In the genomic region with DNA sequence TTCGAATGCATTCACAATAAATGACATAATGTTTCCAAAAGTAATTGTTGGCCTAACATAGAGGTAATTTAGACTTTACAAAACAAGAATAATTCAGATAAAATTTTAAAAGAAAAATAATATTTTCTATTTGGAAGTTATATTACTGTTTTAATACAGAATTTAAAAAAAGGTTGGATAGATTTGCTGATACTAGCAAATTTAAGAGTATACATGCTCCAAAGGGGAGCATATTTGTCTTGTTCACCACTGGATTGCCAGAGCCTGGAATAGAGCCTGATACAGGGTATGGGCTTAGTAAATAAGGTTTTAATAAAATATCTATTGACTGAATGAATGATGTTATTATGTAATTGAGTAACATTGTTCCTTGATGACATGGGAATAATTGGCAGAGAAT, we compare ENCODE assay signal across 19 cellular contexts.
DNase-seq lines count a peak whose midpoint lies in the region; ATAC-seq, FAIRE-seq and TF ChIP-seq lines count a peak whose summit lies in the region.
"Had no signal": no experiment of that assay in that cellular context is flagged by ENCODE, and none has a peak within 500 bp of the region (broad histone marks: within the 10 kb centered on the region; RNA-seq: fewer than 3 reads in every experiment).

No MANE protein-coding gene starts in this region.

- FAIRE-seq in A549 (lab: Jason Lieb, UNC) (no peak), kidney (lab: Jason Lieb, UNC) (peak; percentile 41)
- FAIRE-seq: A204.1, D721Med, GM12891, GM19239 had no signal

- POLR2A ChIA-PET in A549 (lab: Yijun Ruan, JAX), result no interaction called here
- POLR2A ChIA-PET in IMR-90 (lab: Charles Lee; ENCODE audit: unreplicated experiment), result no interaction called here

- no TSS peak for BruUV-seq in IMR-90 (replicated peaks; lab: Mats Ljungman, UMichigan)

- no peaks in the 10 kb centered on the region for H3K9me1 ChIP-seq in IMR-90 (ENCODE audit: insufficient read depth, low read length)

- H3K18ac ChIP-seq in IMR-90 (ENCODE audit: low read depth, low read length), result no peak overlapping the region

- H4K5ac ChIP-seq in IMR-90 (ENCODE audit: low read depth, low read length), result no peak overlapping the region

- H3K36me3 ChIP-seq in IMR-90 (ENCODE audit: control insufficient read depth, insufficient read depth, low read length) (no peaks in the 10 kb centered on the region), kidney (ENCODE audit: control insufficient read depth in 1 of 2, insufficient read depth in 2 of 2, low read length in 2 of 2) (no peaks in the 10 kb centered on the region), gastrocnemius medialis (no peaks in the 10 kb centered on the region)
- H3K36me3 ChIP-seq: BLaER1 treated with 17β-estradiol and CSF1 and Interleukin-3, amounts not matched to agents 10 nM and 100 nM had no signal

- no peak overlapping the region for H4K8ac ChIP-seq in IMR-90 (ENCODE audit: low read depth in 2 of 2, low read length in 2 of 2)

- no peak overlapping the region for H3K14ac ChIP-seq in IMR-90 (replicated peaks; ENCODE audit: low read depth, low read length)

- H2AFZ ChIP-seq in IMR-90 (replicated peaks; ENCODE audit: low read length, poor library complexity), result no peak overlapping the region

- WGBS in A549 (ENCODE audit: missing lambda C conversion rate), result 13% methylated on average over 1 of the region's 1 CpG
- no CpG with 5 or more reads among the region's 1 CpG for WGBS in IMR-90 (ENCODE audit: extremely low coverage in 2 of 2, insufficient read length in 1 of 2), 2 experiments

- intact Hi-C loops in IMR-90 (cut with micrococcal nuclease), result no loop called here
- intact Hi-C loops in kidney (cut with DNase I), result no loop called here
- intact Hi-C loops in gastrocnemius medialis (cut with DNase I; ENCODE audit: low total_unique reads), result no loop called here

- H3K9me3 ChIP-seq in A549 (no peaks in the 10 kb centered on the region), IMR-90 (ENCODE audit: control insufficient read depth, insufficient read depth, low read length) (no peaks in the 10 kb centered on the region), kidney (ENCODE audit: control insufficient read depth in 1 of 2, low read length in 2 of 2) (no peaks in the 10 kb centered on the region), gastrocnemius medialis (no peaks in the 10 kb centered on the region)
- H3K9me3 ChIP-seq: BLaER1 treated with 17β-estradiol and CSF1 and Interleukin-3, amounts not matched to agents 10 nM and 100 nM; Caco-2 had no signal

- H3K4me2 ChIP-seq in A549 (no peak overlapping the region), IMR-90 (ENCODE audit: low read depth, low read length) (no peak overlapping the region)
- H3K4me2 ChIP-seq: BLaER1 treated with 17β-estradiol and CSF1 and Interleukin-3, amounts not matched to agents 10 nM and 100 nM had no signal

- H3K27ac ChIP-seq in A549 (no peak overlapping the region), IMR-90 (ENCODE audit: insufficient read depth, low read length) (no peak overlapping the region), kidney (ENCODE audit: low read depth in 2 of 2, low read length in 2 of 2) (no peak overlapping the region), foreskin keratinocyte (no peak overlapping the region), gastrocnemius medialis (no peak overlapping the region)
- H3K27ac ChIP-seq: BLaER1 treated with 17β-estradiol and CSF1 and Interleukin-3, amounts not matched to agents 10 nM and 100 nM; C4-2B had no signal

- no peak overlapping the region for H2BK20ac ChIP-seq in IMR-90 (ENCODE audit: low read depth, low read length)

- no peak overlapping the region for H2BK15ac ChIP-seq in IMR-90 (ENCODE audit: low read depth, low read length)

- no peak overlapping the region for H3K23ac ChIP-seq in IMR-90 (ENCODE audit: low read depth, low read length)

- H3K56ac ChIP-seq in IMR-90 (ENCODE audit: extremely low read depth, insufficient read depth, low read length), result no peak overlapping the region

- no peaks in the 10 kb centered on the region for H4K20me1 ChIP-seq in IMR-90 (ENCODE audit: insufficient read depth, low read length)
- H4K20me1 ChIP-seq: BLaER1 treated with 17β-estradiol and CSF1 and Interleukin-3, amounts not matched to agents 10 nM and 100 nM had no signal

- no peak for TF ChIP-seq EP300 in A549 (IDR thresholded peaks at IDR 0.05)

- H3K4me1 ChIP-seq in A549 (no peaks in the 10 kb centered on the region), IMR-90 (ENCODE audit: control insufficient read depth, insufficient read depth, low read length) (no peaks in the 10 kb centered on the region), kidney (ENCODE audit: control insufficient read depth in 1 of 2, insufficient read depth in 1 of 2, low read depth in 1 of 2, low read length in 2 of 2) (no peaks in the 10 kb centered on the region), foreskin keratinocyte (no peaks in the 10 kb centered on the region), gastrocnemius medialis (no peaks in the 10 kb centered on the region)
- H3K4me1 ChIP-seq: BLaER1 treated with 17β-estradiol and CSF1 and Interleukin-3, amounts not matched to agents 10 nM and 100 nM; Caco-2 had no signal

- TF ChIP-seq POLR2A in A549 (IDR thresholded peaks at IDR 0.05; ENCODE audit: low read length) (no peak), IMR-90 (IDR thresholded peaks at IDR 0.05; ENCODE audit: low read depth, low read length) (no peak), gastrocnemius medialis (IDR thresholded peaks at IDR 0.05) (no peak)

- no peak overlapping the region for H2AK9ac ChIP-seq in IMR-90 (replicated peaks; ENCODE audit: low read depth, low read length, poor library complexity)

- no peak overlapping the region for H2AK5ac ChIP-seq in IMR-90 (ENCODE audit: low read depth, low read length)

- TF ChIP-seq CTCF in A549 (IDR thresholded peaks at IDR 0.05) (no peak), IMR-90 (conservative IDR thresholded peaks at IDR 0.05; ENCODE audit: low read depth, low read length) (no peak), kidney (IDR thresholded peaks at IDR 0.05; ENCODE audit: borderline replicate concordance, extremely low read depth, insufficient read depth) (no peak), foreskin keratinocyte (conservative IDR thresholded peaks at IDR 0.05) (no peak), gastrocnemius medialis (IDR thresholded peaks at IDR 0.05 in 4 of 5, conservative IDR thresholded peaks at IDR 0.05 in 1 of 5) (no peak)

- H3K4ac ChIP-seq in IMR-90 (ENCODE audit: low read depth, low read length), result no peak overlapping the region

- TF ChIP-seq RAD21 in A549 (conservative IDR thresholded peaks at IDR 0.05 in 1 of 2, IDR thresholded peaks at IDR 0.05 in 1 of 2), result no peak
- TF ChIP-seq RAD21 in IMR-90 (IDR thresholded peaks at IDR 0.05; ENCODE audit: low read length), result no peak

- H3K27me3 ChIP-seq in IMR-90 (ENCODE audit: control insufficient read depth, insufficient read depth, low read length) (no peaks in the 10 kb centered on the region), foreskin keratinocyte (no peaks in the 10 kb centered on the region), gastrocnemius medialis (no peaks in the 10 kb centered on the region)
- H3K27me3 ChIP-seq: BLaER1 treated with 17β-estradiol and CSF1 and Interleukin-3, amounts not matched to agents 10 nM and 100 nM had no signal

- H4K91ac ChIP-seq in IMR-90 (ENCODE audit: insufficient read depth, low read depth, low read length), result no peak overlapping the region

- no peak overlapping the region for H2BK5ac ChIP-seq in IMR-90 (ENCODE audit: low read depth, low read length, poor library complexity, severe bottlenecking)

- dilution Hi-C loops in IMR-90 (cut with HindIII; ENCODE audit: low sequenced_read_pairs, unreplicated experiment), result no loop called here

- no peak overlapping the region for H2BK120ac ChIP-seq in IMR-90 (ENCODE audit: low read depth, low read length)

- DNase-seq in A549 (ENCODE audit: low read depth in 1 of 2, low spot score in 1 of 2) (no peak), IMR-90 (no peak), kidney (no peak), foreskin keratinocyte (no peak), gastrocnemius medialis (no peak)
- DNase-seq: 8988T; AML-193; Caco-2; Calu3; CD4-positive, alpha-beta T cell; CD8-positive, alpha-beta T cell; DMS79 treated with DMSO at 0.1 percent for 48 hours; GF-D8 had no signal

- in situ Hi-C loops in IMR-90 (cut with MboI; ENCODE audit: low sequenced_read_pairs) (no loop called here), gastrocnemius medialis (cut with MboI; ENCODE audit: low sequenced_read_pairs in 4 of 4) (no loop called here)

- no peak overlapping the region for H3K4me3 ChIP-seq in A549
- H3K4me3 ChIP-seq in IMR-90 (ENCODE audit: insufficient read depth, low read depth, low read length), result no peak overlapping the region
- no peak overlapping the region for H3K4me3 ChIP-seq in kidney (ENCODE audit: low read length in 2 of 2)
- H3K4me3 ChIP-seq in gastrocnemius medialis, result no peak overlapping the region
- H3K4me3 ChIP-seq: BLaER1 treated with 17β-estradiol and CSF1 and Interleukin-3, amounts not matched to agents 10 nM and 100 nM had no signal

- no peaks in the 10 kb centered on the region for H3K79me1 ChIP-seq in IMR-90 (ENCODE audit: low read depth in 1 of 2, low read length in 2 of 2)

- no peak for ATAC-seq in A549
- ATAC-seq in IMR-90 (ENCODE audit: low read depth), result no peak
- ATAC-seq in foreskin keratinocyte, result no peak
- no peak for ATAC-seq in gastrocnemius medialis
- ATAC-seq: CD8-positive, alpha-beta T cell had no signal

- CTCF ChIA-PET in A549 (lab: Yijun Ruan, JAX) (no interaction called here), IMR-90 (lab: Yijun Ruan, JAX) (no interaction called here)

- no peak overlapping the region for H3K9ac ChIP-seq in IMR-90 (ENCODE audit: low read depth, low read length)
- H3K9ac ChIP-seq in kidney (ENCODE audit: low read length in 2 of 2), result no peak overlapping the region
- H3K9ac ChIP-seq: BLaER1 treated with 17β-estradiol and CSF1 and Interleukin-3, amounts not matched to agents 10 nM and 100 nM had no signal

TF ChIP-seq in A549, 52 proteins besides CTCF, POLR2A, EP300 and RAD21:
- TF ChIP-seq MAFK (IDR thresholded peaks at IDR 0.05; ENCODE audit: partially characterized antibody) (peak; percentile 48), POLR2AphosphoS2 (conservative IDR thresholded peaks at IDR 0.05; ENCODE audit: low read length) (no peak)

TF ChIP-seq in IMR-90, 13 proteins besides CTCF, POLR2A, EP300 and RAD21:
- TF ChIP-seq MAFK (IDR thresholded peaks at IDR 0.05; ENCODE audit: low read depth, low read length), result peak; percentile 56
- TF ChIP-seq SMC3 (IDR thresholded peaks at IDR 0.05; ENCODE audit: low read depth, low read length), result no peak
TF ChIP-seq in IMR-90: peak in this region for 1.
